Comparison of ENCODE assay signal across 9 cellular contexts in the genomic region with DNA sequence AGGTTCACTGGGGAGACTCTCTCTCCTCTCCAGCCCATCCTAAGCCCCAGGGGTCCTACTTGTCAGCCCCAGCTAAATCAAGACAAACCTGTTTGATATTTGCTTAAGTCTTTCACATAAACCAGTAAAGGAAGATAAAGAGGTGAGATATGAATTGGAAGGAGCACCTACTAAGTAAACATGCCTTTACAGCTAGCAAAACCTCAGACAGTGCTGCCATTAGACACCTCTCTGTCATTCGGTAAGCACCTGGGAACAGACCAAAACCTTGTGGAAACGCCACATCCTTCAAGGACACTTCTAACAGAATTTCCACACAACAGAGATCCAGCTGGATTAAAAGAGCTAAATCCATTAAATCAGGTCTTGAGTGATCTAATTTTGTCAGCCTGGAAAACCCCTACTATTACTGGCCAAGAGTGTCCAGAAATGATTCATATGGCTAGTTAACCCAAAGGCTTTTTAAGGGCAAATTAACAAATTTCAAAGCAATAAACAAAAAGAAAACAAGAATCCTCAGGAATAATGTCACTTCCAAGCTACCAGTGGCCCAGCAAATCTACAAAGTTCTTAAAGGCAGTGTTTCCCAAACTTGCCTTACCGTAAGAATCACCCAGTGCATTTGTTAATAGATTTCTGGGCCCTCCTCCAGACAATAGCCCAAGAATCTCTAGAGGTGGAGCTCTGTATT. TPM values are rescaled to one million over a fixed set of nuclear protein-coding genes. Genes with fewer than 3 reads are reported as not detected.
A peak's percentile ranks its signal among the peaks of the same experiment; 100 is the strongest.
DNase-seq lines count a peak whose midpoint lies in the region; ATAC-seq, FAIRE-seq and TF ChIP-seq lines count a peak whose summit lies in the region.
"Had no signal": no experiment of that assay in that cellular context is flagged by ENCODE, and none has a peak within 500 bp of the region (broad histone marks: within the 10 kb centered on the region; RNA-seq: fewer than 3 reads in every experiment).

No MANE protein-coding gene starts in this region.

- H3K9me3 Mint-ChIP-seq in IgD-negative memory B cell, result peaks cover 2 to 7% (median 3%) of the 10 kb centered on the region in 3 donors
- peaks cover 0 to 31% (median 15%) of the 10 kb centered on the region in 11 donors for H3K9me3 Mint-ChIP-seq in naive thymus-derived CD4-positive, alpha-beta T cell

- POLR2A ChIA-PET in naive thymus-derived CD4-positive, alpha-beta T cell (lab: Charles Lee), result interaction anchor here (0.5 to 1.3 kb wide), 11 partner anchors 11 to 1510 kb away, joined by 3 to 7 read pairs (median 4); a partner anchor contains a TSS

- H3K36me3 ChIP-seq in naive thymus-derived CD4-positive, alpha-beta T cell (ENCODE audit: control insufficient read depth in 2 of 3, insufficient read depth in 3 of 3, low read length in 3 of 3), result no peaks in the 10 kb centered on the region

- no peak overlapping the region for H3K4me3 ChIP-seq in cardiac fibroblast (replicated peaks in 1 of 2; ENCODE audit: low read depth in 2 of 2, low read length in 2 of 2)
- H3K4me3 ChIP-seq in naive thymus-derived CD4-positive, alpha-beta T cell (ENCODE audit: low read length), result no peak overlapping the region

- CTCF ChIA-PET in naive thymus-derived CD4-positive, alpha-beta T cell (lab: Charles Lee), result interaction anchor here (0.7 to 1.5 kb wide), 3 partner anchors 27 to 176 kb away, joined by 4 read pairs; no protein-coding TSS in a partner anchor

- peaks cover 33 to 45% (median 37%) of the 10 kb centered on the region in 3 donors for H3K4me1 Mint-ChIP-seq in IgD-negative memory B cell
- H3K4me1 Mint-ChIP-seq in naive thymus-derived CD4-positive, alpha-beta T cell, result peaks cover 23 to 64% (median 43%) of the 10 kb centered on the region in 7 donors

- no peaks in the 10 kb centered on the region for H3K27me3 ChIP-seq in naive thymus-derived CD4-positive, alpha-beta T cell (ENCODE audit: control insufficient read depth in 2 of 2, insufficient read depth in 2 of 2, low read length in 2 of 2)

- peak overlapping the region; percentile 58 to 94 (median 76) for H3K27ac Mint-ChIP-seq in IgD-negative memory B cell
- H3K27ac Mint-ChIP-seq in naive thymus-derived CD4-positive, alpha-beta T cell, result peak overlapping the region in 8 of 9 donors; percentile 7 to 89 (median 72)

- no peak for TF ChIP-seq CTCF in cardiac fibroblast (IDR thresholded peaks at IDR 0.05; ENCODE audit: low read depth, low read length)
- no peak for TF ChIP-seq CTCF in D721Med (IDR thresholded peaks at IDR 0.05; ENCODE audit: insufficient read depth, missing control alignments)

- peak overlapping the region in 3 of 4 donors; percentile 15 to 46 (median 46) for H3K4me3 Mint-ChIP-seq in IgD-negative memory B cell
- H3K4me3 Mint-ChIP-seq in naive thymus-derived CD4-positive, alpha-beta T cell, result peak overlapping the region in 9 of 10 donors; percentile 10 to 55 (median 30)

- no peak for ATAC-seq in naive thymus-derived CD4-positive, alpha-beta T cell

- intact Hi-C loops in naive thymus-derived CD4-positive, alpha-beta T cell (cut with micrococcal nuclease), result no loop called here

- H3K4me1 ChIP-seq in naive thymus-derived CD4-positive, alpha-beta T cell (ENCODE audit: control insufficient read depth in 2 of 2, insufficient read depth in 2 of 2, low read length in 2 of 2), result peaks cover 7 to 14% of the 10 kb centered on the region in 2 donors

- FAIRE-seq in D721Med (lab: Jason Lieb, UNC), result no peak
- FAIRE-seq: GM18507 had no signal

- H3K27me3 Mint-ChIP-seq in IgD-negative memory B cell, result no peaks in the 10 kb centered on the region
- H3K27me3 Mint-ChIP-seq in naive thymus-derived CD4-positive, alpha-beta T cell, result no peaks in the 10 kb centered on the region

- H3K9me3 ChIP-seq in naive thymus-derived CD4-positive, alpha-beta T cell (ENCODE audit: control insufficient read depth in 2 of 3, low read length in 3 of 3), result peaks cover 0 to 15% (median 0%) of the 10 kb centered on the region in 3 experiments

- DNase-seq in AG08396 (ENCODE audit: low spot score), result peak; percentile 41
- peak; percentile 60 to 87 for DNase-seq in cardiac fibroblast (ENCODE audit: low read depth in 2 of 2)
- DNase-seq in naive thymus-derived CD4-positive, alpha-beta T cell, result no peak
- no peak for DNase-seq in HUDEP-2 (lab: John Stamatoyannopoulos, UW; ENCODE audit: unreplicated experiment in 76 of 76)
- DNase-seq in D721Med (ENCODE audit: insufficient read length, low spot score), result no peak
- no peak for DNase-seq in NCI-H187 (lab: John Stamatoyannopoulos, UW)
- DNase-seq in SHP77 (lab: John Stamatoyannopoulos, UW), result no peak

- peaks cover 4% of the 10 kb centered on the region for H3K36me3 Mint-ChIP-seq in IgD-negative memory B cell
- H3K36me3 Mint-ChIP-seq in naive thymus-derived CD4-positive, alpha-beta T cell, result peaks cover 21 to 35% (median 27%) of the 10 kb centered on the region in 5 donors

- H3K27ac ChIP-seq in naive thymus-derived CD4-positive, alpha-beta T cell (ENCODE audit: low read depth, low read length), result peak overlapping the region; percentile 35

RNA-seq across cellular contexts. Expression of a gene that starts 2.4 kb away (rescaled TPM):
- polyA plus RNA-seq in IgD-negative memory B cell, result 2.0 TPM
- 10 to 100 TPM in 1 of 5 experiments, 1 to 10 TPM in 4; 4.1 to 12.0 (median 7.9) TPM for total RNA-seq in naive thymus-derived CD4-positive, alpha-beta T cell
- polyA plus RNA-seq in naive thymus-derived CD4-positive, alpha-beta T cell, result under 1 TPM; 0.31 to 0.82 TPM

RNA-seq across cellular contexts. Expression of a gene that starts 44.5 kb away (rescaled TPM):
- polyA plus RNA-seq in IgD-negative memory B cell, result not detected
- total RNA-seq in naive thymus-derived CD4-positive, alpha-beta T cell, result under 1 TPM in 1 of 5 experiments, not detected in 4; 0.83 TPM
- not detected for polyA plus RNA-seq in naive thymus-derived CD4-positive, alpha-beta T cell

RNA-seq across cellular contexts. Expression of a gene that starts 56.5 kb away (rescaled TPM):
- polyA plus RNA-seq in IgD-negative memory B cell, result 7.7 TPM
- total RNA-seq in naive thymus-derived CD4-positive, alpha-beta T cell, result 100 to 1,000 TPM; 180 to 399 (median 224) TPM
- polyA plus RNA-seq in naive thymus-derived CD4-positive, alpha-beta T cell, result 100 to 1,000 TPM; 217 to 371 TPM

Comparison
In these comparisons a context has a peak if more than half of its experiments do, and no peak if none do; other contexts are left out.
1. DNase-seq: peak in AG08396 (single experiment) and cardiac fibroblast (2 of 2); none in naive thymus-derived CD4-positive, alpha-beta T cell (0 of 9), HUDEP-2 (0 of 76), D721Med (single experiment), NCI-H187 (0 of 2) and SHP77 (0 of 2).
2. RNA of a gene that starts 56.5 kb away (polyA plus RNA-seq): 217 to 371 TPM in naive thymus-derived CD4-positive, alpha-beta T cell; 7.7 TPM in IgD-negative memory B cell (single experiment); every median in the first group is over 10 times any median in the second.